ENCODE assay signal across 12 cellular contexts in genomic region chr12:67472551-67472950, GRCh38.
DNase-seq lines count a peak whose midpoint lies in the region; ATAC-seq, FAIRE-seq and TF ChIP-seq lines count a peak whose summit lies in the region.
"Had no signal": no experiment of that assay in that cellular context is flagged by ENCODE, and none has a peak within 500 bp of the region (broad histone marks: within the 10 kb centered on the region; RNA-seq: fewer than 3 reads in every experiment).

No MANE protein-coding gene starts in this region.

- H3K36me3 Mint-ChIP-seq in brain: peaks cover 1% of the 10 kb centered on the region
- H3K36me3 Mint-ChIP-seq: activated CD8-positive, alpha-beta memory T cell treated with anti-CD3 and anti-CD28 coated beads, Interleukin-2, amount 10 ng/mL, durations not matched to agents 7 days and 5 days had no signal

- peak overlapping the region in 2 of 5 experiments; percentile 61 for H3K4me3 Mint-ChIP-seq in brain
- H3K4me3 Mint-ChIP-seq: activated CD8-positive, alpha-beta memory T cell treated with anti-CD3 and anti-CD28 coated beads, Interleukin-2, amount 10 ng/mL, durations not matched to agents 7 days and 5 days; stimulated activated memory B cell treated with anti-CD40 and anti-IgM and Interleukin-4, amounts not matched to agents 10 μg/mL and 1 μg/mL and 100 μg/mL, for 72 hours had no signal

- peak overlapping the region in 4 of 5 experiments; percentile 81 to 94 (median 88) for H3K27ac Mint-ChIP-seq in brain
- H3K27ac Mint-ChIP-seq: activated CD8-positive, alpha-beta memory T cell treated with anti-CD3 and anti-CD28 coated beads, Interleukin-2, amount 10 ng/mL, durations not matched to agents 7 days and 5 days; stimulated activated memory B cell treated with anti-CD40 and anti-IgM and Interleukin-4, amounts not matched to agents 10 μg/mL and 1 μg/mL and 100 μg/mL, for 72 hours had no signal

- H3K9me3 Mint-ChIP-seq in brain: peaks cover 1 to 10% (median 10%) of the 10 kb centered on the region in 5 experiments

- no peak for ATAC-seq in GM21717 (IDR thresholded peaks at IDR 0.05; ENCODE audit: unreplicated experiment)
- ATAC-seq: activated CD8-positive, alpha-beta memory T cell treated with anti-CD3 and anti-CD28 coated beads, Interleukin-2, amount 10 ng/mL, durations not matched to agents 7 days and 5 days; stimulated activated memory B cell treated with anti-CD40 and anti-IgM and Interleukin-4, amounts not matched to agents 10 μg/mL and 1 μg/mL and 100 μg/mL, for 72 hours had no signal

- peak; percentile 24 for DNase-seq in DMS153 treated with DMSO at 0.1 percent for 48 hours (lab: John Stamatoyannopoulos, UW; ENCODE audit: unreplicated experiment)
- peak; percentile 75 for DNase-seq in NCI-H2029 treated with DMSO at 0.1 percent for 48 hours (lab: John Stamatoyannopoulos, UW)
- peak; percentile 20 for DNase-seq in midbrain (lab: John Stamatoyannopoulos, UW)
- no peak for DNase-seq in NCI-H1436 treated with DMSO at 0.1 percent for 48 hours (lab: John Stamatoyannopoulos, UW)
- DNase-seq in frontal cortex (ENCODE audit: low spot score in 2 of 2): no peak
- no peak for DNase-seq in GF-D8 (lab: John Stamatoyannopoulos, UW)
- DNase-seq: activated CD8-positive, alpha-beta memory T cell treated with anti-CD3 and anti-CD28 coated beads, Interleukin-2, amount 10 ng/mL, durations not matched to agents 7 days and 5 days; T-helper 1 cell had no signal

- peaks cover 2% of the 10 kb centered on the region for H3K27me3 Mint-ChIP-seq in brain
- H3K27me3 Mint-ChIP-seq: activated CD8-positive, alpha-beta memory T cell treated with anti-CD3 and anti-CD28 coated beads, Interleukin-2, amount 10 ng/mL, durations not matched to agents 7 days and 5 days had no signal

- TF ChIP-seq CTCF in brain (conservative IDR thresholded peaks at IDR 0.05): no peak

- FAIRE-seq in frontal cortex (lab: Jason Lieb, UNC): no peak
- FAIRE-seq: urothelium cell line had no signal

- peaks cover 35% of the 10 kb centered on the region for H3K4me1 Mint-ChIP-seq in brain
- H3K4me1 Mint-ChIP-seq: activated CD8-positive, alpha-beta memory T cell treated with anti-CD3 and anti-CD28 coated beads, Interleukin-2, amount 10 ng/mL, durations not matched to agents 7 days and 5 days; stimulated activated memory B cell treated with anti-CD40 and anti-IgM and Interleukin-4, amounts not matched to agents 10 μg/mL and 1 μg/mL and 100 μg/mL, for 72 hours had no signal

Comparison
In these comparisons a context has a peak if more than half of its experiments do, and no peak if none do; other contexts are left out.
1. DNase-seq: peak in DMS153 treated with DMSO at 0.1 percent for 48 hours (single experiment), NCI-H2029 treated with DMSO at 0.1 percent for 48 hours (single experiment) and midbrain (single experiment); none in NCI-H1436 treated with DMSO at 0.1 percent for 48 hours (single experiment), frontal cortex (0 of 2) and GF-D8 (single experiment).